In genomic region chr20:43463133-43463863, GRCh38 we compare ENCODE assay signal across 24 cellular contexts. TPM values are rescaled to one million over a fixed set of nuclear protein-coding genes. Genes with fewer than 3 reads are reported as not detected.
DNase-seq lines count a peak whose midpoint lies in the region; ATAC-seq, FAIRE-seq and TF ChIP-seq lines count a peak whose summit lies in the region.
"Had no signal": no experiment of that assay in that cellular context is flagged by ENCODE, and none has a peak within 500 bp of the region (broad histone marks: within the 10 kb centered on the region; RNA-seq: fewer than 3 reads in every experiment).

No MANE protein-coding gene starts in this region.

- peak; percentile 6; the same call in 1 of the 2 replicates for TF ChIP-seq RAD21 in HepG2 (CRISPR knock-in tag; IDR thresholded peaks at IDR 0.05)
- TF ChIP-seq RAD21 in H1 (IDR thresholded peaks at IDR 0.05 in 1 of 2, conservative IDR thresholded peaks at IDR 0.05 in 1 of 2; ENCODE audit: low read depth in 2 of 2, low read length in 2 of 2): no peak

- H2BK15ac ChIP-seq in H1 (ENCODE audit: low read length): no peak overlapping the region

- peaks cover 1% of the 10 kb centered on the region for H3K9me3 Mint-ChIP-seq in glutamatergic neuron (ENCODE audit: unreplicated experiment)
- H3K9me3 Mint-ChIP-seq: activated CD4-positive, alpha-beta T cell treated with anti-CD3 and anti-CD28 coated beads, Interleukin-2, amount 10 ng/mL, durations not matched to agents 7 days and 5 days; activated T-helper 17 cell treated with anti-CD3 and anti-CD28 coated beads, Interleukin-2, amount 50 U/mL, for 72 hours; T-helper 2 cell treated with Interferon-gamma antibody and Interleukin-4, amounts not matched to agents 5 μg/mL and 100 μg/mL, for 36 hours had no signal

- in situ Hi-C loops in HepG2 (cut with HindIII; ENCODE audit: extremely low pct_ligation_motif_present, low pct_unique_long_range_greater_than_20kb): no loop called here

- H3K4me3 ChIP-seq in HepG2 (replicated peaks in 1 of 3; ENCODE audit: insufficient read depth in 1 of 3, low read depth in 2 of 3, low read length in 3 of 3): no peak overlapping the region
- H3K4me3 ChIP-seq in right lobe of liver: no peak overlapping the region
- no peak overlapping the region for H3K4me3 ChIP-seq in H1 (ENCODE audit: extremely low read depth in 1 of 4, insufficient read depth in 2 of 4, low read depth in 3 of 4, low read length in 4 of 4)
- H3K4me3 ChIP-seq: BLaER1 treated with 17β-estradiol and CSF1 and Interleukin-3, amounts not matched to agents 10 nM and 100 nM; prostate gland; sigmoid colon; stomach; tibial artery had no signal

- ATAC-seq in HepG2 (no peak), right lobe of liver (no peak), left colon (no peak)
- ATAC-seq: activated T-helper 17 cell treated with anti-CD3 and anti-CD28 coated beads, Interleukin-2, amount 50 U/mL, for 72 hours had no signal

- no peak overlapping the region for H3K27ac Mint-ChIP-seq in glutamatergic neuron (ENCODE audit: unreplicated experiment)
- H3K27ac Mint-ChIP-seq: activated CD4-positive, alpha-beta T cell treated with anti-CD3 and anti-CD28 coated beads, Interleukin-2, amount 10 ng/mL, durations not matched to agents 7 days and 5 days; activated T-helper 17 cell treated with anti-CD3 and anti-CD28 coated beads, Interleukin-2, amount 50 U/mL, for 72 hours; T-helper 2 cell treated with Interferon-gamma antibody and Interleukin-4, amounts not matched to agents 5 μg/mL and 100 μg/mL, for 36 hours had no signal

- H3K4me1 ChIP-seq in HepG2 (ENCODE audit: insufficient read depth, low read length) (peaks cover 46% of the 10 kb centered on the region), right lobe of liver (peaks cover 0 to 32% (median 5%) of the 10 kb centered on the region in 4 donors), H1 (replicated peaks in 1 of 4; ENCODE audit: control insufficient read depth in 3 of 4, insufficient read depth in 4 of 4, low read length in 3 of 4) (peaks cover 0 to 4% (median 0%) of the 10 kb centered on the region in 4 experiments; a peak in 2 of 7 replicates)
- H3K4me1 ChIP-seq: prostate gland had no signal

- no peak overlapping the region for H3K4me3 Mint-ChIP-seq in glutamatergic neuron (ENCODE audit: unreplicated experiment)
- H3K4me3 Mint-ChIP-seq: activated CD4-positive, alpha-beta T cell treated with anti-CD3 and anti-CD28 coated beads, Interleukin-2, amount 10 ng/mL, durations not matched to agents 7 days and 5 days; activated T-helper 17 cell treated with anti-CD3 and anti-CD28 coated beads, Interleukin-2, amount 50 U/mL, for 72 hours; T-helper 2 cell treated with Interferon-gamma antibody and Interleukin-4, amounts not matched to agents 5 μg/mL and 100 μg/mL, for 36 hours had no signal

- no peak overlapping the region for H2BK12ac ChIP-seq in H1 (ENCODE audit: low read depth, low read length)

- H3K18ac ChIP-seq in H1 (ENCODE audit: extremely low read depth, low read length): no peak overlapping the region

- no peak overlapping the region for H3K4ac ChIP-seq in H1 (replicated peaks; ENCODE audit: insufficient read length, low read depth, low read length)

- no peaks in the 10 kb centered on the region; a peak in 1 of 5 replicates for H3K27me3 ChIP-seq in HepG2 (ENCODE audit: control insufficient read depth in 1 of 2, insufficient read depth in 2 of 2, low read length in 2 of 2)
- no peaks in the 10 kb centered on the region for H3K27me3 ChIP-seq in right lobe of liver
- H3K27me3 ChIP-seq in H1 (replicated peaks in 1 of 4; ENCODE audit: control insufficient read depth in 3 of 4, extremely low read depth in 1 of 4, insufficient read depth in 3 of 4, low read length in 3 of 4): no peaks in the 10 kb centered on the region
- H3K27me3 ChIP-seq: BLaER1 treated with 17β-estradiol and CSF1 and Interleukin-3, amounts not matched to agents 10 nM and 100 nM; sigmoid colon; stomach; tibial artery had no signal

- 97% methylated on average over 5 of the region's 5 CpGs for WGBS in HepG2 (ENCODE audit: low lambda C conversion rate)
- WGBS in right lobe of liver (ENCODE audit: insufficient coverage, low coverage, low lambda C conversion rate, missing lambda C conversion rate): 84% methylated on average over 5 of the region's 5 CpGs
- WGBS in H1 (ENCODE audit: extremely low coverage in 1 of 2, insufficient coverage in 1 of 2, insufficient read length in 1 of 2, insufficient replicate concordance in 2 of 2, low coverage in 1 of 2, low lambda C conversion rate in 2 of 2, missing lambda C conversion rate in 1 of 2), 2 experiments: 89% methylated on average over 5 of the region's 5 CpGs; no CpG with 5 or more reads in 1 of the 2 experiments

- H3K79me2 ChIP-seq in HepG2 (ENCODE audit: insufficient read depth, low read length) (peaks cover 48% of the 10 kb centered on the region), H1 (ENCODE audit: control insufficient read depth in 1 of 2, insufficient read depth in 2 of 2, low read length in 2 of 2) (peaks cover 10 to 36% of the 10 kb centered on the region in 2 experiments)

- POLR2A ChIA-PET in HepG2 (lab: Yijun Ruan, JAX) (interaction anchor here (0.8 kb wide), 1 partner anchor 9 kb away, joined by 3 read pairs; no protein-coding TSS in a partner anchor), H1 (lab: Charles Lee; ENCODE audit: partially characterized antibody) (interaction anchor here (0.6 to 2.8 kb wide), 13 partner anchors 8 to 272 kb away, joined by 3 to 14 read pairs (median 5); partner anchors contain the start of genes IFT52 and L3MBTL1)

- DNase-seq in HepG2 (ENCODE audit: low spot score) (no peak), right lobe of liver (no peak), NAMALWA (ENCODE audit: low spot score) (peak; percentile 46), H1 (ENCODE audit: low read depth in 1 of 2, low spot score in 2 of 2) (no peak), glutamatergic neuron (no peak), NCI-H748 treated with DMSO at 0.1 percent for 48 hours (lab: John Stamatoyannopoulos, UW) (no peak), left colon (no peak)
- DNase-seq: activated CD4-positive, alpha-beta T cell treated with anti-CD3 and anti-CD28 coated beads, Interleukin-2, amount 10 ng/mL, durations not matched to agents 7 days and 5 days; Caco-2; DMS79 treated with DMSO at 0.1 percent for 48 hours; hippocampal formation; NCI-H1436 treated with DMSO at 0.1 percent for 48 hours; NCI-H2107; NCI-H446; sigmoid colon; stomach; tibial artery; WERI-Rb-1 had no signal

- no peak overlapping the region for H4K8ac ChIP-seq in H1 (ENCODE audit: extremely low read depth, insufficient read depth, low read length)

- TF ChIP-seq CTCF in HepG2 (CRISPR knock-in tag; IDR thresholded peaks at IDR 0.05): no peak
- no peak for TF ChIP-seq CTCF in right lobe of liver (IDR thresholded peaks at IDR 0.05)
- no peak for TF ChIP-seq CTCF in H1 (IDR thresholded peaks at IDR 0.05; ENCODE audit: control extremely low read depth in 1 of 3, insufficient read depth in 1 of 3, low read depth in 1 of 3, low read length in 3 of 3)
- no peak for TF ChIP-seq CTCF in glutamatergic neuron (IDR thresholded peaks at IDR 0.05; ENCODE audit: partially characterized antibody, unreplicated experiment)

- peaks cover 7% of the 10 kb centered on the region for H3K36me3 Mint-ChIP-seq in glutamatergic neuron (ENCODE audit: unreplicated experiment)

- peaks cover 17 to 76% of the 10 kb centered on the region in 2 experiments for H3K36me3 ChIP-seq in HepG2 (replicated peaks in 1 of 2; ENCODE audit: control insufficient read depth in 1 of 2, insufficient read depth in 2 of 2, low read length in 2 of 2)
- H3K36me3 ChIP-seq in right lobe of liver: peaks cover 12 to 83% (median 37%) of the 10 kb centered on the region in 4 donors
- H3K36me3 ChIP-seq in H1 (ENCODE audit: control insufficient read depth in 2 of 4, insufficient read depth in 4 of 4, low read length in 3 of 4): peaks cover 24 to 73% (median 57%) of the 10 kb centered on the region in 4 experiments

- H2AK5ac ChIP-seq in H1 (ENCODE audit: low read depth, low read length): no peak overlapping the region

- no peak overlapping the region for H3K27ac ChIP-seq in HepG2 (ENCODE audit: extremely low read length, insufficient read depth, low read length)
- no peak overlapping the region for H3K27ac ChIP-seq in right lobe of liver
- H3K27ac ChIP-seq in H1 (ENCODE audit: low read depth, low read length): no peak overlapping the region
- H3K27ac ChIP-seq: BLaER1 treated with 17β-estradiol and CSF1 and Interleukin-3, amounts not matched to agents 10 nM and 100 nM; prostate gland; sigmoid colon; stomach; tibial artery; WERI-Rb-1 had no signal

- H3K56ac ChIP-seq in H1 (replicated peaks; ENCODE audit: insufficient read length, low read depth, low read length): no peak overlapping the region

- TF ChIP-seq EP300 in HepG2 (IDR thresholded peaks at IDR 0.05; ENCODE audit: low read depth in 2 of 2, low read length in 2 of 2): no peak
- TF ChIP-seq EP300 in HepG2 (CRISPR knock-in tag; IDR thresholded peaks at IDR 0.05; ENCODE audit: borderline replicate concordance): no peak
- TF ChIP-seq EP300 in H1 (IDR thresholded peaks at IDR 0.05; ENCODE audit: borderline replicate concordance in 1 of 2, low read depth in 2 of 2, low read length in 2 of 2): no peak

- H2BK5ac ChIP-seq in H1 (ENCODE audit: low read depth, low read length): no peak overlapping the region

- peaks cover 2% of the 10 kb centered on the region for H3K4me1 Mint-ChIP-seq in glutamatergic neuron (ENCODE audit: low read depth, unreplicated experiment)

- no peak overlapping the region for H4K5ac ChIP-seq in H1 (ENCODE audit: insufficient read length, low read depth, low read length)

- no peak overlapping the region for H3K23ac ChIP-seq in H1 (ENCODE audit: insufficient read length)

- no peak overlapping the region for H4K91ac ChIP-seq in H1 (replicated peaks; ENCODE audit: insufficient read length, low read length)

- peaks cover 2% of the 10 kb centered on the region; the same call in 1 of the 2 replicates for H3K79me1 ChIP-seq in H1 (ENCODE audit: low read depth, low read length)

- CTCF ChIA-PET in HepG2 (lab: Yijun Ruan, JAX; ENCODE audit: low intra/inter-chr PET ratio, low total read pairs) (no interaction called here), H1 (lab: Charles Lee; ENCODE audit: partially characterized antibody) (interaction anchor here (0.6 kb wide), 1 partner anchor 17 kb away, joined by 3 read pairs; no protein-coding TSS in a partner anchor)

- no peaks in the 10 kb centered on the region for H3K9me3 ChIP-seq in HepG2 (ENCODE audit: low read length)
- no peaks in the 10 kb centered on the region for H3K9me3 ChIP-seq in right lobe of liver
- no peaks in the 10 kb centered on the region for H3K9me3 ChIP-seq in H1 (ENCODE audit: insufficient read depth in 2 of 2, low read depth in 1 of 2, low read length in 1 of 2)
- H3K9me3 ChIP-seq: BLaER1 treated with 17β-estradiol and CSF1 and Interleukin-3, amounts not matched to agents 10 nM and 100 nM; Caco-2; prostate gland; sigmoid colon; stomach; tibial artery had no signal

- peaks cover 68% of the 10 kb centered on the region for H4K20me1 ChIP-seq in HepG2 (ENCODE audit: insufficient read depth, low read length)
- H4K20me1 ChIP-seq in H1 (replicated peaks in 1 of 2; ENCODE audit: control insufficient read depth in 1 of 2, insufficient read depth in 2 of 2, low read length in 2 of 2): peaks cover 2 to 3% of the 10 kb centered on the region in 2 experiments

- H2BK20ac ChIP-seq in H1 (ENCODE audit: low read length): no peak overlapping the region

- peak; percentile 27 to 88; a peak in 3 of 4 replicates for TF ChIP-seq POLR2A in HepG2 (IDR thresholded peaks at IDR 0.05; ENCODE audit: insufficient read depth in 1 of 2, low read depth in 2 of 2, low read length in 2 of 2)
- no peak for TF ChIP-seq POLR2A in right lobe of liver (IDR thresholded peaks at IDR 0.05)
- peak; percentile 15 to 31; a peak in 2 of 3 replicates for TF ChIP-seq POLR2A in H1 (IDR thresholded peaks at IDR 0.05; ENCODE audit: control extremely low read depth in 1 of 2, low read depth in 2 of 2, low read length in 2 of 2)

- H2BK120ac ChIP-seq in H1 (replicated peaks; ENCODE audit: low read depth, low read length): no peak overlapping the region

- H3K9ac ChIP-seq in HepG2 (ENCODE audit: insufficient read depth, low read depth, low read length) (no peak overlapping the region), H1 (replicated peaks in 1 of 4; ENCODE audit: extremely low read depth in 1 of 4, low read depth in 3 of 4, low read length in 3 of 4) (no peak overlapping the region)
- H3K9ac ChIP-seq: BLaER1 treated with 17β-estradiol and CSF1 and Interleukin-3, amounts not matched to agents 10 nM and 100 nM had no signal

- H3K23me2 ChIP-seq in H1 (ENCODE audit: low read depth, low read length): 0 out of 2 replicates have a peak, but pooled peaks cover 3% of the 10 kb centered on the region

- intact Hi-C loops in HepG2 (cut with micrococcal nuclease; ENCODE audit: unreplicated experiment): no loop called here
- intact Hi-C loops in right lobe of liver (cut with DNase I): no loop called here
- intact Hi-C loops in left colon (cut with DNase I, micrococcal nuclease): no loop called here

- peaks cover 5% of the 10 kb centered on the region for H3K27me3 Mint-ChIP-seq in glutamatergic neuron (ENCODE audit: unreplicated experiment)
- H3K27me3 Mint-ChIP-seq: activated CD4-positive, alpha-beta T cell treated with anti-CD3 and anti-CD28 coated beads, Interleukin-2, amount 10 ng/mL, durations not matched to agents 7 days and 5 days; activated T-helper 17 cell treated with anti-CD3 and anti-CD28 coated beads, Interleukin-2, amount 50 U/mL, for 72 hours had no signal

- H3K4me2 ChIP-seq in HepG2 (ENCODE audit: low read depth, low read length) (0 out of 2 replicates have a peak overlapping the region, but pooled peaks have one; percentile 0), H1 (ENCODE audit: insufficient read depth in 1 of 2, low read depth in 2 of 2, low read length in 2 of 2) (no peak overlapping the region)

- no peak overlapping the region for H3K14ac ChIP-seq in H1 (ENCODE audit: insufficient read length)

- no TSS peak for BruUV-seq in HepG2 (replicated peaks; lab: Mats Ljungman, UMichigan)

- no peak for FAIRE-seq in HepG2 (lab: Jason Lieb, UNC)
- no peak for FAIRE-seq in H1 (lab: Jason Lieb, UNC)
- FAIRE-seq: endometrium, frontal cortex had no signal

- H2AFZ ChIP-seq in HepG2 (ENCODE audit: low read length) (no peak overlapping the region), H1 (ENCODE audit: low read length) (no peak overlapping the region)

RNA-seq across cellular contexts. Expression of gene SRSF6, which starts 5.6 kb away (rescaled TPM):
- total RNA-seq in HepG2 (2016; rRNA removed; fragmentation: Illumina TruSeq; extraction: Trizol): 184 and 194 TPM in 2 replicates
- 15.0 and 16.0 TPM in 2 replicates for total RNA-seq in HepG2 (2016; cell fraction: cytosol; rRNA removed; fragmentation: Illumina TruSeq; extraction: Trizol; ENCODE audit: low read depth)
- total RNA-seq in HepG2 (2016; cell fraction: insoluble cytoplasmic fraction; rRNA removed; fragmentation: Illumina TruSeq; extraction: Trizol): 174 and 198 TPM in 2 replicates
- total RNA-seq in HepG2 (2016; cell fraction: membrane; rRNA removed; fragmentation: Illumina TruSeq; extraction: Trizol): 47.5 and 54.5 TPM in 2 replicates
- 244 and 253 TPM in 2 replicates for total RNA-seq in HepG2 (2016; cell fraction: nucleus; rRNA removed; fragmentation: Illumina TruSeq; extraction: Trizol)
- 151 and 156 TPM in 2 replicates for polyA plus RNA-seq in HepG2 (2011; rRNA removed)
- polyA plus RNA-seq in HepG2 (2011; cell fraction: cytosol; rRNA removed): 62.2 and 93.1 TPM in 2 replicates
- 386 and 421 TPM in 2 replicates for polyA plus RNA-seq in HepG2 (2011; cell fraction: nucleus; rRNA removed)
- 116 and 122 TPM in 2 replicates for polyA plus RNA-seq in HepG2 (2012)
- polyA plus RNA-seq in HepG2 (2016; cell fraction: cytosol; fragmentation: Illumina TruSeq; extraction: Trizol; ENCODE audit: low read depth): 13.9 and 17.6 TPM in 2 replicates
- polyA plus RNA-seq in HepG2 (2016; cell fraction: insoluble cytoplasmic fraction; fragmentation: Illumina TruSeq; extraction: Trizol; ENCODE audit: low read depth): 195 and 211 TPM in 2 replicates
- 30.9 and 36.1 TPM in 2 replicates for polyA plus RNA-seq in HepG2 (2016; cell fraction: membrane; fragmentation: Illumina TruSeq; extraction: Trizol; ENCODE audit: low read depth)
- polyA plus RNA-seq in HepG2 (2016; cell fraction: nucleus; fragmentation: Illumina TruSeq; extraction: Trizol; ENCODE audit: insufficient read depth, low read depth): 597 and 599 TPM in 2 replicates
- polyA minus RNA-seq in HepG2 (2011; rRNA and poly(A)+ RNA removed; ENCODE audit: low replicate concordance): 66.2 and 97.9 TPM in 2 replicates
- polyA minus RNA-seq in HepG2 (2011; cell fraction: cytosol; rRNA and poly(A)+ RNA removed): 39.1 and 45.4 TPM in 2 replicates
- 358 and 382 TPM in 2 replicates for polyA minus RNA-seq in HepG2 (2011; cell fraction: nucleus; rRNA and poly(A)+ RNA removed)
- 100 to 1,000 TPM in 1 of 6 experiments, 10 to 100 TPM in 5; 35.1 to 111 (median 76.8) TPM for total RNA-seq in right lobe of liver
- 165 and 171 TPM in 2 replicates for total RNA-seq in H1 (2021; fragmentation: NEBNext Ultra II Directional; extraction: Animal tissue kit (Norgen Biotek cat#: 25700))
- 38.5 and 48.0 TPM in 2 replicates for polyA plus RNA-seq in H1 (2011; rRNA removed)
- 85.2 TPM for polyA plus RNA-seq in H1 (2011; cell fraction: cytosol; rRNA removed)
- 72.6 TPM for polyA plus RNA-seq in H1 (2011; cell fraction: nucleus; rRNA removed)
- polyA plus RNA-seq in H1 (2012, experiment 1 of 2): 94.8 to 126 TPM (median 106 TPM) in 4 replicates
- polyA plus RNA-seq in H1 (2012, experiment 2 of 2): 25.7 TPM
- polyA plus RNA-seq in H1 (2013, experiment 1 of 2): 103 TPM
- 96.2 TPM for polyA plus RNA-seq in H1 (2013, experiment 2 of 2)
- polyA minus RNA-seq in H1 (2011; rRNA and poly(A)+ RNA removed): 103 and 125 TPM in 2 replicates
- polyA minus RNA-seq in H1 (2011; cell fraction: cytosol; rRNA and poly(A)+ RNA removed): 75.4 TPM
- polyA minus RNA-seq in H1 (2011; cell fraction: nucleus; rRNA and poly(A)+ RNA removed): 91.8 TPM
- 161 TPM for total RNA-seq in glutamatergic neuron (ENCODE audit: unreplicated experiment)
- 100 to 1,000 TPM; 109 to 116 TPM for total RNA-seq in left colon

RNA-seq across cellular contexts. Expression of gene L3MBTL1, which starts 44.2 kb away (rescaled TPM):
- total RNA-seq in HepG2 (2016; rRNA removed; fragmentation: Illumina TruSeq; extraction: Trizol) (2.4 and 9.0 TPM in 2 replicates), right lobe of liver (1 to 10 TPM; 1.2 to 3.2 (median 2.4) TPM), glutamatergic neuron (ENCODE audit: unreplicated experiment) (19.9 TPM), left colon (10 to 100 TPM in 1 of 2 donors, 1 to 10 TPM in 1; 7.6 to 11.5 TPM)
- 2.7 and 2.9 TPM in 2 replicates for total RNA-seq in HepG2 (2016; cell fraction: cytosol; rRNA removed; fragmentation: Illumina TruSeq; extraction: Trizol; ENCODE audit: low read depth)
- 1.7 and 8.3 TPM in 2 replicates for total RNA-seq in HepG2 (2016; cell fraction: insoluble cytoplasmic fraction; rRNA removed; fragmentation: Illumina TruSeq; extraction: Trizol)
- 1.8 and 3.0 TPM in 2 replicates for total RNA-seq in HepG2 (2016; cell fraction: membrane; rRNA removed; fragmentation: Illumina TruSeq; extraction: Trizol)
- total RNA-seq in HepG2 (2016; cell fraction: nucleus; rRNA removed; fragmentation: Illumina TruSeq; extraction: Trizol): 19.0 and 22.4 TPM in 2 replicates
- polyA plus RNA-seq in HepG2 (2011; rRNA removed) (17.8 and 23.8 TPM in 2 replicates), H1 (2011; rRNA removed) (11.9 and 17.2 TPM in 2 replicates)
- polyA plus RNA-seq in HepG2 (2011; cell fraction: cytosol; rRNA removed): 2.3 and 3.0 TPM in 2 replicates
- polyA plus RNA-seq in HepG2 (2011; cell fraction: nucleus; rRNA removed): 165 and 173 TPM in 2 replicates
- polyA plus RNA-seq in HepG2 (2012): 11.7 and 15.2 TPM in 2 replicates
- polyA plus RNA-seq in HepG2 (2016; cell fraction: cytosol; fragmentation: Illumina TruSeq; extraction: Trizol; ENCODE audit: low read depth): 0.17 and 0.46 TPM in 2 replicates
- 1.1 and 1.9 TPM in 2 replicates for polyA plus RNA-seq in HepG2 (2016; cell fraction: insoluble cytoplasmic fraction; fragmentation: Illumina TruSeq; extraction: Trizol; ENCODE audit: low read depth)
- polyA plus RNA-seq in HepG2 (2016; cell fraction: membrane; fragmentation: Illumina TruSeq; extraction: Trizol; ENCODE audit: low read depth): 0.76 and 0.97 TPM in 2 replicates
- 27.6 and 31.6 TPM in 2 replicates for polyA plus RNA-seq in HepG2 (2016; cell fraction: nucleus; fragmentation: Illumina TruSeq; extraction: Trizol; ENCODE audit: insufficient read depth, low read depth)
- 21.5 and 30.3 TPM in 2 replicates for polyA minus RNA-seq in HepG2 (2011; rRNA and poly(A)+ RNA removed; ENCODE audit: low replicate concordance)
- polyA minus RNA-seq in HepG2 (2011; cell fraction: cytosol; rRNA and poly(A)+ RNA removed): 2.5 TPM in 2 replicates
- polyA minus RNA-seq in HepG2 (2011; cell fraction: nucleus; rRNA and poly(A)+ RNA removed): 70.9 and 90.3 TPM in 2 replicates
- total RNA-seq in H1 (2021; fragmentation: NEBNext Ultra II Directional; extraction: Animal tissue kit (Norgen Biotek cat#: 25700)): 13.6 and 17.0 TPM in 2 replicates
- polyA plus RNA-seq in H1 (2011; cell fraction: cytosol; rRNA removed): 23.0 TPM
- polyA plus RNA-seq in H1 (2011; cell fraction: nucleus; rRNA removed): 111 TPM
- polyA plus RNA-seq in H1 (2012, experiment 1 of 2): 11.1 to 14.6 TPM (median 11.9 TPM) in 4 replicates
- 3.3 TPM for polyA plus RNA-seq in H1 (2012, experiment 2 of 2)
- 7.3 TPM for polyA plus RNA-seq in H1 (2013, experiment 1 of 2)
- polyA plus RNA-seq in H1 (2013, experiment 2 of 2): 5.9 TPM
- 21.8 and 22.1 TPM in 2 replicates for polyA minus RNA-seq in H1 (2011; rRNA and poly(A)+ RNA removed)
- polyA minus RNA-seq in H1 (2011; cell fraction: cytosol; rRNA and poly(A)+ RNA removed): 12.0 TPM
- 46.1 TPM for polyA minus RNA-seq in H1 (2011; cell fraction: nucleus; rRNA and poly(A)+ RNA removed)

Comparison
In these comparisons a context has a peak if more than half of its experiments do, and no peak if none do; other contexts are left out.
1. Of the 41 proteins assayed by ChIP-seq in both HepG2 and H1: peak only in HepG2: RAD21; only in H1: none; in both: POLR2A and POLR2AphosphoS5; in neither: 37; mixed calls (peak in some experiments, not most) for 1.